Comparison of ENCODE assay signal across 8 cellular contexts in genomic region chr14:63726499-63726898, GRCh38. TPM values are rescaled to one million over a fixed set of nuclear protein-coding genes. Genes with fewer than 3 reads are reported as not detected.
A peak's percentile ranks its signal among the peaks of the same experiment; 100 is the strongest.
DNase-seq lines count a peak whose midpoint lies in the region; ATAC-seq and TF ChIP-seq lines count a peak whose summit lies in the region.

No MANE protein-coding gene starts in this region.

- intact Hi-C loops in left lung (cut with DNase I) (no loop called here), transverse colon (cut with DNase I; ENCODE audit: low total_unique reads) (no loop called here)

- TF ChIP-seq CTCF in left lung (IDR thresholded peaks at IDR 0.05) (no peak), transverse colon (IDR thresholded peaks at IDR 0.05) (no peak)

- H3K36me3 ChIP-seq in left lung, result no peaks in the 10 kb centered on the region
- H3K36me3 ChIP-seq in transverse colon, result no peaks in the 10 kb centered on the region

- peaks cover 0 to 5% of the 10 kb centered on the region in 2 donors for H3K27me3 ChIP-seq in left lung
- no peaks in the 10 kb centered on the region for H3K27me3 ChIP-seq in transverse colon

- H3K4me3 ChIP-seq in left lung (peak overlapping the region; percentile 72 to 87), transverse colon (peak overlapping the region; percentile 1 to 99 (median 94))

- DNase-seq in activated T-cell treated with anti-CD3 and anti-CD28 coated beads, Interleukin-2, amount 50 U/mL, for 24 hours, result no peak
- DNase-seq in activated T-cell treated with anti-CD3 and anti-CD28 coated beads, Interleukin-2, amount 50 U/mL, for 1 hour, result no peak
- DNase-seq in left lung (no peak), transverse colon (no peak), OCI-M2 (lab: John Stamatoyannopoulos, UW; ENCODE audit: unreplicated experiment) (no peak)
- DNase-seq in stimulated activated naive CD4-positive, alpha-beta T cell (lab: John Stamatoyannopoulos, UW), result no peak

- peaks cover 10 to 32% of the 10 kb centered on the region in 2 donors for H3K4me1 ChIP-seq in left lung
- H3K4me1 ChIP-seq in transverse colon, result peaks cover 7 to 26% (median 19%) of the 10 kb centered on the region in 4 donors

- H3K36me3 Mint-ChIP-seq in activated T-cell treated with anti-CD3 and anti-CD28 coated beads, Interleukin-2, amount 50 U/mL, for 24 hours (ENCODE audit: low read depth), result peaks cover 10% of the 10 kb centered on the region
- peaks cover 1% of the 10 kb centered on the region for H3K36me3 Mint-ChIP-seq in activated naive CD8-positive, alpha-beta T cell

- in situ Hi-C loops in transverse colon (cut with MboI; ENCODE audit: low pct_ligation_motif_present in 1 of 4, low pct_unique_long_range_greater_than_20kb in 1 of 4, low sequenced_read_pairs in 3 of 4), result no loop called here

- TF ChIP-seq POLR2A in transverse colon (IDR thresholded peaks at IDR 0.05), result no peak

- H3K27me3 Mint-ChIP-seq in activated T-cell treated with anti-CD3 and anti-CD28 coated beads, Interleukin-2, amount 50 U/mL, for 24 hours, result no peaks in the 10 kb centered on the region
- no peaks in the 10 kb centered on the region for H3K27me3 Mint-ChIP-seq in activated naive CD8-positive, alpha-beta T cell

- 1 to 7% methylated on average over 5 of the region's 5 CpGs for whole genome bisulfite sequencing in transverse colon (ENCODE audit: low coverage in 1 of 2), 2 donors

- H3K9me3 ChIP-seq in left lung (no peaks in the 10 kb centered on the region), transverse colon (no peaks in the 10 kb centered on the region)

- no peak for TF ChIP-seq EP300 in transverse colon (IDR thresholded peaks at IDR 0.05; ENCODE audit: low read depth)

- H3K4me1 Mint-ChIP-seq in activated T-cell treated with anti-CD3 and anti-CD28 coated beads, Interleukin-2, amount 50 U/mL, for 24 hours (ENCODE audit: low read depth), result peaks cover 40% of the 10 kb centered on the region
- H3K4me1 Mint-ChIP-seq in activated naive CD8-positive, alpha-beta T cell (ENCODE audit: low read depth), result peaks cover 41% of the 10 kb centered on the region

- H3K27ac ChIP-seq in left lung (peak overlapping the region; percentile 86 to 87), transverse colon (peak overlapping the region; percentile 94 to 98 (median 96))

- peak overlapping the region; percentile 28 for H3K27ac Mint-ChIP-seq in activated T-cell treated with anti-CD3 and anti-CD28 coated beads, Interleukin-2, amount 50 U/mL, for 24 hours
- H3K27ac Mint-ChIP-seq in activated naive CD8-positive, alpha-beta T cell, result peak overlapping the region; percentile 95

- ATAC-seq in left lung (no peak), GM21515 (IDR thresholded peaks at IDR 0.05; ENCODE audit: unreplicated experiment) (no peak)

- peak overlapping the region; percentile 99 for H3K4me3 Mint-ChIP-seq in activated T-cell treated with anti-CD3 and anti-CD28 coated beads, Interleukin-2, amount 50 U/mL, for 24 hours
- H3K4me3 Mint-ChIP-seq in activated naive CD8-positive, alpha-beta T cell, result peak overlapping the region; percentile 99

- H3K9me3 Mint-ChIP-seq in activated T-cell treated with anti-CD3 and anti-CD28 coated beads, Interleukin-2, amount 50 U/mL, for 24 hours, result no peaks in the 10 kb centered on the region
- H3K9me3 Mint-ChIP-seq in activated naive CD8-positive, alpha-beta T cell (ENCODE audit: low read depth), result no peaks in the 10 kb centered on the region

RNA-seq across cellular contexts. Expression of gene SGPP1, which starts 1.4 kb away (rescaled TPM):
- 10 to 100 TPM; 19.8 to 21.6 TPM for total RNA-seq in left lung
- 10 to 100 TPM in 3 of 4 donors, 1 to 10 TPM in 1; 7.6 to 23.9 (median 20.1) TPM for total RNA-seq in transverse colon
